ENCODE assay signal across 23 cellular contexts in the genomic region with DNA sequence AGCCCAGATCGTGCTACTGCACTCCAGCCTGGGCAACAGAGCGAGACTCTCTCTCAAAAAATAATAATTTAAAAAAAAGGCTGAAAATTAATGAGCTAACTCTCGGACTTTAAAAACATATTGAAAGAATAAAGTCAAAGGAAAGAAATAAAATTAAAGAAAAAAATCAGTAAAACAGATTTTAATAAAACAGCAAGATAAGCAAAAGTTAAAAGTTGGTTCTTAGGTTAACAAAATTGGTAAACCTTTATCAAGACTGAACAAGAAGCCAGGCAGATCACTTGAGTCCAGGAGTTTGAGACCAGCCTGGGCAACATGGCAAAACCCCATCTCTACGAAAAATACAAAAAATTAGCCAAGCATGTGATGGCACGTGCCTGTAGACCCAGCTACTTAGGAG. TPM values are rescaled to one million over a fixed set of nuclear protein-coding genes. Genes with fewer than 3 reads are reported as not detected.
DNase-seq lines count a peak whose midpoint lies in the region; ATAC-seq and TF ChIP-seq lines count a peak whose summit lies in the region.
"Had no signal": no experiment of that assay in that cellular context is flagged by ENCODE, and none has a peak within 500 bp of the region (broad histone marks: within the 10 kb centered on the region; RNA-seq: fewer than 3 reads in every experiment).

No MANE protein-coding gene starts in this region.

- H3K9me3 Mint-ChIP-seq in Caco-2 (ENCODE audit: unreplicated experiment), result no peaks in the 10 kb centered on the region
- no peaks in the 10 kb centered on the region for H3K9me3 Mint-ChIP-seq in central memory CD8-positive, alpha-beta T cell
- H3K9me3 Mint-ChIP-seq in stimulated activated memory B cell treated with anti-CD40 and anti-IgM and Interleukin-4, amounts not matched to agents 10 μg/mL and 1 μg/mL and 100 μg/mL, for 72 hours, result no peaks in the 10 kb centered on the region

- ATAC-seq in central memory CD8-positive, alpha-beta T cell (replicated peaks; ENCODE audit: extremely low read depth, poor library complexity, severe bottlenecking), result no peak
- no peak for ATAC-seq in stimulated activated memory B cell treated with anti-CD40 and anti-IgM and Interleukin-4, amounts not matched to agents 10 μg/mL and 1 μg/mL and 100 μg/mL, for 72 hours
- ATAC-seq in heart right ventricle, result no peak
- no peak for ATAC-seq in upper lobe of right lung
- ATAC-seq: Right ventricle myocardium inferior, SK-N-SH treated with all-trans-retinoic acid at 6 μM for 48 hours had no signal

- CTCF ChIA-PET in Caco-2 (lab: Charles Lee), result no interaction called here
- CTCF ChIA-PET in RWPE1 (lab: Yijun Ruan, JAX), result interaction anchor here (0.7 kb wide), 1 partner anchor 390 kb away, joined by 3 read pairs; no protein-coding TSS in a partner anchor

- POLR2A ChIA-PET in Caco-2 (lab: Charles Lee), result no interaction called here
- POLR2A ChIA-PET in RWPE1 (lab: Yijun Ruan, JAX; ENCODE audit: low non-redundant PET), result no interaction called here

- H3K9me3 ChIP-seq in Caco-2, result no peaks in the 10 kb centered on the region
- no peaks in the 10 kb centered on the region for H3K9me3 ChIP-seq in heart right ventricle
- no peaks in the 10 kb centered on the region for H3K9me3 ChIP-seq in upper lobe of right lung
- H3K9me3 ChIP-seq: SJCRH30 had no signal

- H3K27ac Mint-ChIP-seq in Caco-2 (ENCODE audit: unreplicated experiment), result peak overlapping the region; percentile 43
- H3K27ac Mint-ChIP-seq in central memory CD8-positive, alpha-beta T cell (ENCODE audit: low read depth), result peak overlapping the region; percentile 74
- peak overlapping the region; percentile 61 for H3K27ac Mint-ChIP-seq in stimulated activated memory B cell treated with anti-CD40 and anti-IgM and Interleukin-4, amounts not matched to agents 10 μg/mL and 1 μg/mL and 100 μg/mL, for 72 hours
- H3K27ac Mint-ChIP-seq: B cell had no signal

- H3K27ac ChIP-seq in RWPE1 (peak overlapping the region; percentile 2; the same call in 1 of the 2 replicates), heart right ventricle (no peak overlapping the region), upper lobe of right lung (no peak overlapping the region)
- H3K27ac ChIP-seq: C4-2B, HL-60, SJCRH30 had no signal

- DNase-seq in Caco-2 (no peak), RWPE1 (ENCODE audit: low spot score) (no peak), heart right ventricle (no peak), upper lobe of right lung (no peak)
- DNase-seq in central memory CD8-positive, alpha-beta T cell (ENCODE audit: low spot score in 2 of 2), result no peak
- DNase-seq in activated CD4-positive, alpha-beta T cell treated with anti-CD3 and anti-CD28 coated beads for 48 hours, result no peak
- DNase-seq: DMS153, DND-41, Kasumi-1, NCI-H1092 treated with DMSO at 0.1 percent for 48 hours, NCI-H1436, NCI-H187 treated with DMSO at 0.1 percent for 48 hours, NCI-H2171 treated with DMSO at 0.1 percent for 48 hours, NCI-H345, NCI-H524, NCI-H774, SJCRH30 had no signal

- H3K4me3 Mint-ChIP-seq in Caco-2 (ENCODE audit: unreplicated experiment), result no peak overlapping the region
- no peak overlapping the region for H3K4me3 Mint-ChIP-seq in central memory CD8-positive, alpha-beta T cell
- H3K4me3 Mint-ChIP-seq in stimulated activated memory B cell treated with anti-CD40 and anti-IgM and Interleukin-4, amounts not matched to agents 10 μg/mL and 1 μg/mL and 100 μg/mL, for 72 hours, result no peak overlapping the region
- H3K4me3 Mint-ChIP-seq: B cell had no signal

- H3K27me3 ChIP-seq in Caco-2 (replicated peaks; ENCODE audit: control insufficient read depth, insufficient read depth, low read length), result no peaks in the 10 kb centered on the region
- no peaks in the 10 kb centered on the region for H3K27me3 ChIP-seq in heart right ventricle
- H3K27me3 ChIP-seq in upper lobe of right lung, result no peaks in the 10 kb centered on the region
- H3K27me3 ChIP-seq: SJCRH30 had no signal

- BruUV-seq in Caco-2 (replicated peaks; lab: Mats Ljungman, UMichigan), result no TSS peak

- no peaks in the 10 kb centered on the region; the same call in none of the 2 replicates for H3K36me3 ChIP-seq in Caco-2 (ENCODE audit: control insufficient read depth, insufficient read depth, low read length)
- peaks cover 0 to 66% (median 15%) of the 10 kb centered on the region in 9 donors for H3K36me3 ChIP-seq in heart right ventricle
- peaks cover 41% of the 10 kb centered on the region for H3K36me3 ChIP-seq in upper lobe of right lung

- intact Hi-C loops in Caco-2 (cut with micrococcal nuclease; ENCODE audit: unreplicated experiment), result no loop called here
- intact Hi-C loops in heart right ventricle (cut with DNase I), result no loop called here
- intact Hi-C loops in upper lobe of right lung (cut with DNase I), result no loop called here

- H3K4me1 ChIP-seq in Caco-2 (0 out of 2 replicates have a peak, but pooled peaks cover 2% of the 10 kb centered on the region), heart right ventricle (peaks cover 0 to 24% (median 9%) of the 10 kb centered on the region in 9 donors), upper lobe of right lung (no peaks in the 10 kb centered on the region)
- H3K4me1 ChIP-seq: SJCRH30 had no signal

- peaks cover 8% of the 10 kb centered on the region for H3K4me1 Mint-ChIP-seq in Caco-2 (ENCODE audit: low read depth, unreplicated experiment)
- peaks cover 29% of the 10 kb centered on the region for H3K4me1 Mint-ChIP-seq in central memory CD8-positive, alpha-beta T cell
- H3K4me1 Mint-ChIP-seq in stimulated activated memory B cell treated with anti-CD40 and anti-IgM and Interleukin-4, amounts not matched to agents 10 μg/mL and 1 μg/mL and 100 μg/mL, for 72 hours, result peaks cover 11% of the 10 kb centered on the region

- TF ChIP-seq CTCF in Caco-2 (IDR thresholded peaks at IDR 0.05; ENCODE audit: insufficient read depth in 1 of 2, low read depth in 1 of 2, low read length in 1 of 2, severe bottlenecking in 1 of 2, unreplicated experiment in 1 of 2) (no peak), RWPE1 (conservative IDR thresholded peaks at IDR 0.05; ENCODE audit: low read depth) (no peak), heart right ventricle (IDR thresholded peaks at IDR 0.05) (no peak), upper lobe of right lung (IDR thresholded peaks at IDR 0.05) (no peak)

- WGBS in heart right ventricle, 2 donors, result 86 to 90% methylated on average over 5 of the region's 5 CpGs

- no peaks in the 10 kb centered on the region for H3K27me3 Mint-ChIP-seq in Caco-2 (ENCODE audit: insufficient read depth, unreplicated experiment)
- no peaks in the 10 kb centered on the region for H3K27me3 Mint-ChIP-seq in central memory CD8-positive, alpha-beta T cell
- no peaks in the 10 kb centered on the region for H3K27me3 Mint-ChIP-seq in stimulated activated memory B cell treated with anti-CD40 and anti-IgM and Interleukin-4, amounts not matched to agents 10 μg/mL and 1 μg/mL and 100 μg/mL, for 72 hours
- H3K27me3 Mint-ChIP-seq: B cell had no signal

- H3K4me3 ChIP-seq in Caco-2 (ENCODE audit: low read depth, low read length) (no peak overlapping the region), heart right ventricle (no peak overlapping the region), upper lobe of right lung (no peak overlapping the region)
- H3K4me3 ChIP-seq: SJCRH30 had no signal

- peaks cover 84% of the 10 kb centered on the region for H3K36me3 Mint-ChIP-seq in Caco-2 (ENCODE audit: insufficient read depth, unreplicated experiment)
- peaks cover 21% of the 10 kb centered on the region for H3K36me3 Mint-ChIP-seq in central memory CD8-positive, alpha-beta T cell (ENCODE audit: insufficient read depth)
- peaks cover 14% of the 10 kb centered on the region for H3K36me3 Mint-ChIP-seq in stimulated activated memory B cell treated with anti-CD40 and anti-IgM and Interleukin-4, amounts not matched to agents 10 μg/mL and 1 μg/mL and 100 μg/mL, for 72 hours

RNA-seq across cellular contexts. Expression of gene TRPM7, which starts 20.7 kb away (rescaled TPM):
- total RNA-seq in Caco-2 (2022) (70.9 and 73.4 TPM in 2 replicates), heart right ventricle (10 to 100 TPM; 24.2 to 42.4 (median 28.5) TPM), upper lobe of right lung (44.3 TPM)
- polyA plus RNA-seq in heart right ventricle, result 10 to 100 TPM in 1 of 2 donors, 1 to 10 TPM in 1; 6.7 to 26.6 TPM
